8 cellular contexts compared by ENCODE assay signal in genomic region chr12:39443704-39444234, GRCh38. TPM values are rescaled to one million over a fixed set of nuclear protein-coding genes. Genes with fewer than 3 reads are reported as not detected.
DNase-seq lines count a peak whose midpoint lies in the region; ATAC-seq and TF ChIP-seq lines count a peak whose summit lies in the region.

No MANE protein-coding gene starts in this region.

- H3K4me1 ChIP-seq in KMS-11 (ENCODE audit: low read depth, poor library complexity, severe bottlenecking), result peaks cover 29% of the 10 kb centered on the region
- no peaks in the 10 kb centered on the region for H3K4me1 ChIP-seq in mesenchymal stem cell (ENCODE audit: control insufficient read depth, insufficient read depth, low read depth, low read length)
- H3K4me1 ChIP-seq in urinary bladder (ENCODE audit: insufficient read depth), result no peaks in the 10 kb centered on the region

- H3K79me1 ChIP-seq in mesenchymal stem cell (replicated peaks; ENCODE audit: low read length, poor library complexity, severe bottlenecking), result peaks cover 2% of the 10 kb centered on the region

- peak overlapping the region; percentile 64 for H4K91ac ChIP-seq in mesenchymal stem cell (ENCODE audit: low read length)

- no peak for ATAC-seq in GM18870 (IDR thresholded peaks at IDR 0.05; ENCODE audit: unreplicated experiment)
- no peak for ATAC-seq in HG02973 (IDR thresholded peaks at IDR 0.05; ENCODE audit: unreplicated experiment)

- H3K18ac ChIP-seq in mesenchymal stem cell (ENCODE audit: low read depth in 1 of 2, low read length in 2 of 2), result peak overlapping the region; percentile 73 to 86

- no peaks in the 10 kb centered on the region for H3K9me3 ChIP-seq in mesenchymal stem cell (ENCODE audit: control insufficient read depth, low read length)

- no peaks in the 10 kb centered on the region for H3K36me3 ChIP-seq in BJ (ENCODE audit: control insufficient read depth, insufficient read depth, low read length)
- H3K36me3 ChIP-seq in KMS-11 (ENCODE audit: insufficient read depth), result no peaks in the 10 kb centered on the region
- H3K36me3 ChIP-seq in mesenchymal stem cell (ENCODE audit: control insufficient read depth in 1 of 2, insufficient read depth in 2 of 2, low read depth in 1 of 2, low read length in 2 of 2), result no peaks in the 10 kb centered on the region
- H3K36me3 ChIP-seq in urinary bladder (ENCODE audit: insufficient read depth), result no peaks in the 10 kb centered on the region

- peaks cover 40% of the 10 kb centered on the region for H3K79me2 ChIP-seq in KMS-11 (ENCODE audit: insufficient read depth, low read depth)

- WGBS in mesenchymal stem cell, result 8% methylated on average over 7 of the region's 7 CpGs
- 4% methylated on average over 7 of the region's 7 CpGs for WGBS in urinary bladder

- no peak for DNase-seq in BJ (ENCODE audit: low read depth)
- peak; percentile 64 for DNase-seq in cerebellar cortex (ENCODE audit: low spot score)
- peak; percentile 31 for DNase-seq in mesenchymal stem cell
- no peak for DNase-seq in iPS-NIHi11 (ENCODE audit: low spot score)

- H3K4me3 ChIP-seq in BJ (ENCODE audit: low read depth, low read length) (peak overlapping the region; percentile 68), KMS-11 (IDR thresholded peaks at IDR 0.05; ENCODE audit: insufficient read depth, low read depth, low read length) (no peak overlapping the region), mesenchymal stem cell (ENCODE audit: insufficient read depth in 1 of 2, low read depth in 1 of 2, low read length in 2 of 2) (peak overlapping the region; percentile 83 to 84), urinary bladder (ENCODE audit: low read depth, low read length) (peak overlapping the region; percentile 84)

- H2AK5ac ChIP-seq in mesenchymal stem cell (ENCODE audit: low read length, severe bottlenecking), result no peak overlapping the region

- peak overlapping the region; percentile 46 to 85 for H3K4ac ChIP-seq in mesenchymal stem cell (ENCODE audit: low read depth in 1 of 2, low read length in 2 of 2)

- H2BK15ac ChIP-seq in mesenchymal stem cell (ENCODE audit: low read depth, poor library complexity, severe bottlenecking), result no peak overlapping the region

- H2BK12ac ChIP-seq in mesenchymal stem cell (ENCODE audit: low read length in 2 of 2), result peak overlapping the region in 1 of 2 experiments; percentile 75

- H2BK5ac ChIP-seq in mesenchymal stem cell (ENCODE audit: low read depth, low read length, poor library complexity, severe bottlenecking), result no peak overlapping the region

- TF ChIP-seq CTCF in BJ (IDR thresholded peaks at IDR 0.05; ENCODE audit: insufficient read depth, low read depth, low read length) (no peak), KMS-11 (conservative IDR thresholded peaks at IDR 0.05; ENCODE audit: low read depth, low read length) (no peak)

- H4K20me1 ChIP-seq in KMS-11 (ENCODE audit: insufficient read depth), result no peaks in the 10 kb centered on the region; the same call in 1 of the 2 replicates

- H3K4me2 ChIP-seq in KMS-11, result peak overlapping the region; percentile 95
- peak overlapping the region; percentile 70 for H3K4me2 ChIP-seq in mesenchymal stem cell (ENCODE audit: low read length, poor library complexity, severe bottlenecking)

- no peaks in the 10 kb centered on the region for H3K27me3 ChIP-seq in BJ (ENCODE audit: control insufficient read depth, insufficient read depth, low read length)
- no peaks in the 10 kb centered on the region for H3K27me3 ChIP-seq in KMS-11 (ENCODE audit: insufficient read depth, low read depth)
- no peaks in the 10 kb centered on the region for H3K27me3 ChIP-seq in mesenchymal stem cell (ENCODE audit: control insufficient read depth in 1 of 2, insufficient read depth in 1 of 2, low read length in 2 of 2)

- H3K23ac ChIP-seq in mesenchymal stem cell (ENCODE audit: low read length in 2 of 2), result peak overlapping the region in 1 of 2 experiments; percentile 40

- CTCF ChIA-PET in BJ (lab: Yijun Ruan, JAX), result interaction anchor here (1.4 to 2.0 kb wide), 3 partner anchors 8 to 17 kb away, joined by 3 to 4 read pairs (median 3); no protein-coding TSS in a partner anchor

- H3K9ac ChIP-seq in KMS-11 (peak overlapping the region; percentile 91), mesenchymal stem cell (ENCODE audit: low read length) (peak overlapping the region; percentile 76)

- POLR2A ChIA-PET in BJ (lab: Charles Lee), result no interaction called here

- H2AFZ ChIP-seq in KMS-11 (ENCODE audit: low read depth) (peak overlapping the region; percentile 88), mesenchymal stem cell (ENCODE audit: low read depth, low read length) (peak overlapping the region; percentile 78)

- H4K8ac ChIP-seq in mesenchymal stem cell (ENCODE audit: low read length), result peak overlapping the region; percentile 78

- no peak overlapping the region for H2BK120ac ChIP-seq in mesenchymal stem cell (ENCODE audit: low read depth, low read length)

- H3K14ac ChIP-seq in mesenchymal stem cell (ENCODE audit: low read length in 2 of 2), result peak overlapping the region in 1 of 2 experiments; percentile 37

- H3K27ac ChIP-seq in KMS-11, result peak overlapping the region; percentile 77
- H3K27ac ChIP-seq in mesenchymal stem cell (ENCODE audit: low read length, poor library complexity, severe bottlenecking), result peak overlapping the region; percentile 86
- no peak overlapping the region for H3K27ac ChIP-seq in urinary bladder (ENCODE audit: low read depth)

RNA-seq across cellular contexts. Expression of gene KIF21A, which starts 0.8 kb away (rescaled TPM):
- polyA plus RNA-seq in BJ (2011; rRNA removed) (0.69 and 2.1 TPM in 2 replicates), urinary bladder (10.2 TPM)
- 1.6 and 2.2 TPM in 2 replicates for polyA minus RNA-seq in BJ (2011; rRNA and poly(A)+ RNA removed)
- 2.9 TPM for polyA plus RNA-seq in mesenchymal stem cell (2013, experiment 1 of 2)
- polyA plus RNA-seq in mesenchymal stem cell (2013, experiment 2 of 2), result 2.8 TPM
- 56.3 TPM for total RNA-seq in urinary bladder

Comparison
In these comparisons a context has a peak if more than half of its experiments do, and no peak if none do; other contexts are left out.
1. DNase-seq: peak in cerebellar cortex (single experiment) and mesenchymal stem cell (single experiment); none in BJ (single experiment) and iPS-NIHi11 (single experiment).